ENCODE assay signal across 8 cellular contexts in the genomic region with DNA sequence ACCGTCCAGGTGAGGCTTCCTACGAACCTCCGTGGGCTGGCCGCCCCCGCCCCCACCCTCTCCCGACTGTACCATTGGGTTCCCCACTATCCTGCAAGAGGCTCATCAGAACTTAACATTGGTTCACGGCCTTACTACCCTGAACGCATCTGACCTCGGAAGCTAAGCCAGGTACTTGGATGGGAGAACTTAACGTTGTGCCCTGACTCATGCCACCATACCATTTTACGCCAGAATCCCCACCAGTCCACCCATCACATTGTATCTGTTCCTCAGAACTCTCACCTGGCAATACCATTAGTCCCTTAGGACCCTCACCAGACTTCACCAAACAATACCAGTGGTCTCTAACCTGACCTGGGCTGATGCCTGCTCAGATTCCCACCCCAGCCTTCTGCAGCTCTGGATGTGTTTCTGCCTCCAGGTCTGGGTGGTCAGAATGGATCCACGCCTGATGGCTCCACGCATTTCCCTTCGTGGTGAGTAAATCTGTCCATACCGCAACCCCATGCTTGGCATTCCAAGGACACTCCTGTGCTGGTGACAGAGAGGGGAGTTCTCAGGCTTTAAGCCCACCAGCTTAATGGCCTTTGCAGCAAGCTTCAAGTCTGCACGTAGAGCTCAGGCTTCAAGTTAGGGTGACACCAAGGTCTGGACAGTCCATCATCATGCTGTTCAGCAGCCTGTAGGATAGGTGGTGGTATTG. TPM values are rescaled to one million over a fixed set of nuclear protein-coding genes. Genes with fewer than 3 reads are reported as not detected.
DNase-seq lines count a peak whose midpoint lies in the region; ATAC-seq and TF ChIP-seq lines count a peak whose summit lies in the region.

No MANE protein-coding gene starts in this region.

- no peak for TF ChIP-seq CTCF in esophagus squamous epithelium (IDR thresholded peaks at IDR 0.05)

- peak overlapping the region; percentile 82 for H3K4me3 ChIP-seq in GM08714 (ENCODE audit: low read length)
- H3K4me3 ChIP-seq in SJSA1: peak overlapping the region; percentile 93
- H3K4me3 ChIP-seq in esophagus squamous epithelium: peak overlapping the region; percentile 83 to 97 (median 94)

- peak in 1 of 2 experiments; percentile 23 for DNase-seq in SJSA1 (ENCODE audit: low read depth in 1 of 2, low spot score in 2 of 2)
- no peak for DNase-seq in esophagus squamous epithelium (lab: John Stamatoyannopoulos, UW)
- DNase-seq in pons (ENCODE audit: low spot score): peak; percentile 31
- DNase-seq in AG20443 (ENCODE audit: low spot score): no peak
- DNase-seq in COR-L47 (lab: John Stamatoyannopoulos, UW): no peak

- no peak for TF ChIP-seq POLR2A in esophagus squamous epithelium (IDR thresholded peaks at IDR 0.05)

- no peaks in the 10 kb centered on the region for H3K27me3 ChIP-seq in SJSA1 (replicated peaks)
- no peaks in the 10 kb centered on the region for H3K27me3 ChIP-seq in esophagus squamous epithelium

- WGBS in esophagus squamous epithelium, 2 donors: 13 to 32% methylated on average over 5 to 8 of the region's 16 CpGs

- ATAC-seq in HG02610 (IDR thresholded peaks at IDR 0.05; ENCODE audit: unreplicated experiment) (no peak), HG02870 (IDR thresholded peaks at IDR 0.05; ENCODE audit: unreplicated experiment) (no peak)

- H3K9me3 ChIP-seq in SJSA1 (replicated peaks): no peaks in the 10 kb centered on the region
- H3K9me3 ChIP-seq in esophagus squamous epithelium: no peaks in the 10 kb centered on the region

- intact Hi-C loops in esophagus squamous epithelium (cut with DNase I): no loop called here

- H3K27ac ChIP-seq in SJSA1: peak overlapping the region; percentile 91
- H3K27ac ChIP-seq in esophagus squamous epithelium: peak overlapping the region; percentile 97 to 100 (median 99)

- H3K36me3 ChIP-seq in SJSA1: peaks cover 76% of the 10 kb centered on the region
- peaks cover 0 to 36% (median 7%) of the 10 kb centered on the region in 3 donors for H3K36me3 ChIP-seq in esophagus squamous epithelium

- peaks cover 24% of the 10 kb centered on the region for H3K4me1 ChIP-seq in SJSA1 (replicated peaks)
- H3K4me1 ChIP-seq in esophagus squamous epithelium: peaks cover 35 to 81% (median 44%) of the 10 kb centered on the region in 3 donors

RNA-seq across cellular contexts. Expression of gene TCTA, which starts 0.6 kb away (rescaled TPM):
- 21.6 and 21.7 TPM in 2 replicates for total RNA-seq in SJSA1 (2014; rRNA removed; shearing (Covaris generic))
- total RNA-seq in esophagus squamous epithelium: 10 to 100 TPM; 10.9 to 17.8 (median 16.0) TPM

RNA-seq across cellular contexts. Expression of gene RHOA, which starts 1.0 kb away (rescaled TPM):
- total RNA-seq in SJSA1 (2014; rRNA removed; shearing (Covaris generic)): 490 and 775 TPM in 2 replicates
- 100 to 1,000 TPM; 290 to 421 (median 345) TPM for total RNA-seq in esophagus squamous epithelium

RNA-seq across cellular contexts. Expression of gene AMT, which starts 9.5 kb away (rescaled TPM):
- total RNA-seq in SJSA1 (2014; rRNA removed; shearing (Covaris generic)): 0.85 and 1.5 TPM in 2 replicates
- 1 to 10 TPM in 3 of 4 donors, under 1 TPM in 1; 0.80 to 1.7 (median 1.2) TPM for total RNA-seq in esophagus squamous epithelium

RNA-seq across cellular contexts. Expression of gene NICN1, which starts 16.3 kb away (rescaled TPM):
- 6.2 TPM in 1 of 2 replicates, not detected in the other for total RNA-seq in SJSA1 (2014; rRNA removed; shearing (Covaris generic))
- total RNA-seq in esophagus squamous epithelium: 1 to 10 TPM; 1.8 to 7.6 (median 3.3) TPM

RNA-seq across cellular contexts. Expression of gene GPX1, which starts 54.6 kb away (rescaled TPM):
- 226 and 326 TPM in 2 replicates for total RNA-seq in SJSA1 (2014; rRNA removed; shearing (Covaris generic))
- 100 to 1,000 TPM; 126 to 400 (median 228) TPM for total RNA-seq in esophagus squamous epithelium
